In genomic region chr17:9917801-9918200, GRCh38 we compare ENCODE assay signal across 23 cellular contexts. TPM values are rescaled to one million over a fixed set of nuclear protein-coding genes. Genes with fewer than 3 reads are reported as not detected.
"Had no signal": no experiment of that assay in that cellular context is flagged by ENCODE, and none has a peak within 500 bp of the region (broad histone marks: within the 10 kb centered on the region; RNA-seq: fewer than 3 reads in every experiment).

No MANE protein-coding gene starts in this region.

- ATAC-seq: HepG2 had no signal

- H3K4me3 ChIP-seq: SJSA1, SK-N-MC had no signal

- DNase-seq: IMR-90, Karpas-422, KG1, MM.1S, NCI-H1092 treated with DMSO at 0.1 percent for 48 hours, NCI-H1436, NCI-H187, NCI-H2029, NCI-H2081 treated with DMSO at 0.1 percent for 48 hours, NCI-H2171, NCI-H345, NCI-H446 treated with DMSO at 0.1 percent for 48 hours, NCI-H510A treated with DMSO at 0.1 percent for 48 hours, NCI-H526, NCI-H82, Right ventricle myocardium superior, RPMI8226, SIG-M5 had no signal

- H3K36me3 ChIP-seq: SJSA1 had no signal

- H3K27ac ChIP-seq: SJSA1, SK-N-MC had no signal

- H3K4me1 ChIP-seq: SJSA1 had no signal

- H3K27me3 ChIP-seq: SJSA1 had no signal

RNA-seq across cellular contexts. Expression of gene RCVRN, which starts 12.7 kb away (rescaled TPM):
- total RNA-seq: HepG2, HT1080, IMR-90, M059J, Right ventricle myocardium superior had no signal
- polyA plus RNA-seq: HepG2, IMR-90 had no signal
